Comparison of ENCODE assay signal across 1 cellular context in the genomic region with DNA sequence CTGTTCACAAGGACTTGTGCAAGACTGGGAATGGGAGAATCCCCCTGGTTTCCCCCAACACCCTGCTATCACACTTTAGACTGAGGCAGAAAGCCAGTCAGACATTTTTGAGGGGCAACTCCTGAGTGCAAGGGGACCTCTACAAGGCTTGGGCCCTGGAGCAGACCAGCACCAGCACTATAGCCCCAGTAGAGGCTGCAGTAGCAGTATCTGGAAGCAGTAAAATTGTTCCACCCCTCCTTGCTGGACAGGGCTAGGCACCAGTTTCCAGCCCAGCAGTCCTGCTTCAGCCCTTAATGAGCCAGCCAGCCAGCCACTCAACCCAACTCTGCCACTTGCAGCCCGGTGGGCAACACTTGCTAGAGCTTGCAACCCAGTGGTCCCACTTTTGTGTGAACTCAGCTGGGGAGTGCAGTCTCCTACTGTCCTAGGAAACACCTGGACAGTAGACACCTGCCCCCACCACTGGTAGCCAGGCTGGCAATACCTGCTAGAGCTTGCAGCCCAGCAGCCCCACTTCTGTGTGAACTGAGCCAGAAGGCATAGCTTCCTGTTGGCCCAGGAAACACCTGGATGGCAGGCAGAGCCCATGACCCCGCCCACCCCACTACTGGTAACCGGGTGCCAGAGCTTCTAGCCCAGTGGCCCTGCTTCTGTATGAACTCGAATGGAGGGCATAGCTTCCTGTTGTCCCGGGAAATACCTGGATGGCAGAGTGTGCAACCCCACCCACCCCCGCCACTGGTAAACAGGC.
TF ChIP-seq lines count a peak whose summit lies in the region.

No MANE protein-coding gene starts in this region.

TF ChIP-seq in K562, 482 proteins besides CTCF, POLR2A, EP300 and RAD21 (continued from another document):
- TF ChIP-seq, protein P1, sequence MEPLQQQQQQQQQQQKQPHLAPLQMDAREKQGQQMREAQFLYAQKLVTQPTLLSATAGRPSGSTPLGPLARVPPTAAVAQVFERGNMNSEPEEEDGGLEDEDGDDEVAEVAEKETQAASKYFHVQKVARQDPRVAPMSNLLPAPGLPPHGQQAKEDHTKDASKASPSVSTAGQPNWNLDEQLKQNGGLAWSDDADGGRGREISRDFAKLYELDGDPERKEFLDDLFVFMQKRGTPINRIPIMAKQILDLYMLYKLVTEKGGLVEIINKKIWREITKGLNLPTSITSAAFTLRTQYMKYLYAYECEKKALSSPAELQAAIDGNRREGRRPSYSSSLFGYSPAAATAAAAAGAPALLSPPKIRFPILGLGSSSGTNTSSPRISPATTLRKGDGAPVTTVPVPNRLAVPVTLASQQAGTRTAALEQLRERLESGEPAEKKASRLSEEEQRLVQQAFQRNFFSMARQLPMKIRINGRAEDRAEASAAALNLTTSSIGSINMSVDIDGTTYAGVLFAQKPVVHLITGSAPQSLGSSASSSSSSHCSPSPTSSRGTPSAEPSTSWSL (CRISPR knock-in tag; IDR thresholded peaks at IDR 0.05; ENCODE audit: borderline replicate concordance) = no peak
- TF ChIP-seq, protein P2, sequence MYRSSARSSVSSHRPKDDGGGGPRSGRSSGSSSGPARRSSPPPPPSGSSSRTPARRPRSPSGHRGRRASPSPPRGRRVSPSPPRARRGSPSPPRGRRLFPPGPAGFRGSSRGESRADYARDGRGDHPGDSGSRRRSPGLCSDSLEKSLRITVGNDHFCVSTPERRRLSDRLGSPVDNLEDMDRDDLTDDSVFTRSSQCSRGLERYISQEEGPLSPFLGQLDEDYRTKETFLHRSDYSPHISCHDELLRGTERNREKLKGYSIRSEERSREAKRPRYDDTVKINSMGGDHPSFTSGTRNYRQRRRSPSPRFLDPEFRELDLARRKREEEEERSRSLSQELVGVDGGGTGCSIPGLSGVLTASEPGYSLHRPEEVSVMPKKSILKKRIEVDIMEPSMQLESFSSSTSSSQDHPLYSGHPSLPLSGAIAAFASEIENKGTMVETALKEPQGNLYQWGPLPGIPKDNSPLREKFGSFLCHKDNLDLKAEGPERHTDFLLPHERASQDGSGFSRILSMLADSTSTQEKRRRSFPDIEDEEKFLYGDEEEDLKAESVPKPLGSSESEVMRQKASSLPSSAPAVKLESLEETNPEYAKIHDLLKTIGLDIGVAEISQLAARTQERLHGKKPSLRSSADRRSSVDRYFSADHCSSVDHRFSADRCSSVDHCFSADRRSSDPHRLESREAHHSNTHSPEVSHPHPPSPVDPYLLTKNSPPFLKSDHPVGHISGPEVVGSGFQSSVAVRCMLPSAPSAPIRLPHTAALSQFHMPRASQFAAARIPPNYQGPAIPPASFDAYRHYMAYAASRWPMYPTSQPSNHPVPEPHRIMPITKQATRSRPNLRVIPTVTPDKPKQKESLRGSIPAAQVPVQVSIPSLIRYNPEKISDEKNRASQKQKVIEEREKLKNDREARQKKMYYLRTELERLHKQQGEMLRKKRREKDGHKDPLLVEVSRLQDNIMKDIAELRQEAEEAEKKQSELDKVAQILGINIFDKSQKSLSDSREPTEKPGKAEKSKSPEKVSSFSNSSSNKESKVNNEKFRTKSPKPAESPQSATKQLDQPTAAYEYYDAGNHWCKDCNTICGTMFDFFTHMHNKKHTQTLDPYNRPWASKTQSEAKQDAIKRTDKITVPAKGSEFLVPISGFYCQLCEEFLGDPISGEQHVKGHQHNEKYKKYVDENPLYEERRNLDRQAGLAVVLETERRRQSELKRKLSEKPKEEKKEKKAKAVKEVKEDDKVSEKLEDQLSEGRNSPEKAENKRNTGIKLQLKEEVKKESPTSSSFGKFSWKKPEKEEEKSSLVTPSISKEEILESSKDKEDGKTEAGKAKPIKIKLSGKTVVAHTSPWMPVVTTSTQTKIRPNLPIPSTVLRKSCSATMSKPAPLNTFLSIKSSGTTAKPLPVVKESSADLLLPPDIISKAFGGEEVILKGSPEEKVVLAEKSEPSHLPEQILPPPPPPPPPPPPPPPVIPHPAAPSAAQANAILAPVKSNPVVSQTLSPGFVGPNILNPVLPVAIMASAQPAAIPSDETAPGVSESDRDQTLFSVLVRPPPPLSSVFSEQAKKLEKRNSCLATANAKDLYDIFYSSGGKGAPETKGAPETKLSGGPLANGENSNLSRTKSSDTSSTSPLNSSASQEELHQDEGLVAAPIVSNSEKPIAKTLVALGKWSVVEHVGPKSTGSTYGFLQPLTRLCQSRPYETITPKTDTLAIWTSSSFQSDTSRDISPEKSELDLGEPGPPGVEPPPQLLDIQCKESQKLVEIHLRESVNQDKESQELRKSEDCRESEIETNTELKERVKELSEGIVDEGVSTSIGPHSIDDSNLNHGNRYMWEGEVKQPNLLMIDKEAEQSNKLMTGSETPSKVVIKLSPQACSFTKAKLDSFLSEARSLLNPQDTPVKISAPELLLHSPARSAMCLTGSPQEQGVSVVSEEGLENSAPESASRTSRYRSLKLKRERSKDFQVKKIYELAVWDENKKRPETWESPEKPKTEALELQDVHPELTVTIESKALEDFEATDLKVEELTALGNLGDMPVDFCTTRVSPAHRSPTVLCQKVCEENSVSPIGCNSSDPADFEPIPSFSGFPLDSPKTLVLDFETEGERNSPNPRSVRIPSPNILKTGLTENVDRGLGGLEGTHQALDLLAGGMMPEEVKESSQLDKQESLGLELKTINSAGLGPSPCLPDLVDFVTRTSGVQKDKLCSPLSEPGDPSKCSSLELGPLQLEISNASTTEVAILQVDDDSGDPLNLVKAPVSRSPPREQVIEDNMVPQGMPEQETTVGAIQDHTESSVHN (IDR thresholded peaks at IDR 0.05; ENCODE audit: borderline replicate concordance in 1 of 2, low read depth in 1 of 2) = no peak
- TF ChIP-seq, protein P3, sequence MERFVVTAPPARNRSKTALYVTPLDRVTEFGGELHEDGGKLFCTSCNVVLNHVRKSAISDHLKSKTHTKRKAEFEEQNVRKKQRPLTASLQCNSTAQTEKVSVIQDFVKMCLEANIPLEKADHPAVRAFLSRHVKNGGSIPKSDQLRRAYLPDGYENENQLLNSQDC (CRISPR knock-in tag; IDR thresholded peaks at IDR 0.05) = no peak
- TF ChIP-seq POLR3G (IDR thresholded peaks at IDR 0.05; ENCODE audit: extremely low read depth, insufficient read length, insufficient replicate concordance) (no peak), ZNF280B (CRISPR knock-in tag; IDR thresholded peaks at IDR 0.05) (no peak), ZNF398 (CRISPR knock-in tag; IDR thresholded peaks at IDR 0.05) (no peak), ZNF830 (CRISPR knock-in tag; IDR thresholded peaks at IDR 0.05) (no peak), BMI1 (IDR thresholded peaks at IDR 0.05; ENCODE audit: low read length) (no peak), ADNP (tag; IDR thresholded peaks at IDR 0.05) (no peak), CREM (IDR thresholded peaks at IDR 0.05; ENCODE audit: low read depth) (no peak), KDM1A (IDR thresholded peaks at IDR 0.05) (no peak), RAD51 (IDR thresholded peaks at IDR 0.05; ENCODE audit: borderline replicate concordance, low read depth) (no peak), ZNF449 (CRISPR knock-in tag; IDR thresholded peaks at IDR 0.05) (no peak), DMBX1 (CRISPR knock-in tag; IDR thresholded peaks at IDR 0.05; ENCODE audit: borderline replicate concordance) (no peak)
- TF ChIP-seq, protein P4, sequence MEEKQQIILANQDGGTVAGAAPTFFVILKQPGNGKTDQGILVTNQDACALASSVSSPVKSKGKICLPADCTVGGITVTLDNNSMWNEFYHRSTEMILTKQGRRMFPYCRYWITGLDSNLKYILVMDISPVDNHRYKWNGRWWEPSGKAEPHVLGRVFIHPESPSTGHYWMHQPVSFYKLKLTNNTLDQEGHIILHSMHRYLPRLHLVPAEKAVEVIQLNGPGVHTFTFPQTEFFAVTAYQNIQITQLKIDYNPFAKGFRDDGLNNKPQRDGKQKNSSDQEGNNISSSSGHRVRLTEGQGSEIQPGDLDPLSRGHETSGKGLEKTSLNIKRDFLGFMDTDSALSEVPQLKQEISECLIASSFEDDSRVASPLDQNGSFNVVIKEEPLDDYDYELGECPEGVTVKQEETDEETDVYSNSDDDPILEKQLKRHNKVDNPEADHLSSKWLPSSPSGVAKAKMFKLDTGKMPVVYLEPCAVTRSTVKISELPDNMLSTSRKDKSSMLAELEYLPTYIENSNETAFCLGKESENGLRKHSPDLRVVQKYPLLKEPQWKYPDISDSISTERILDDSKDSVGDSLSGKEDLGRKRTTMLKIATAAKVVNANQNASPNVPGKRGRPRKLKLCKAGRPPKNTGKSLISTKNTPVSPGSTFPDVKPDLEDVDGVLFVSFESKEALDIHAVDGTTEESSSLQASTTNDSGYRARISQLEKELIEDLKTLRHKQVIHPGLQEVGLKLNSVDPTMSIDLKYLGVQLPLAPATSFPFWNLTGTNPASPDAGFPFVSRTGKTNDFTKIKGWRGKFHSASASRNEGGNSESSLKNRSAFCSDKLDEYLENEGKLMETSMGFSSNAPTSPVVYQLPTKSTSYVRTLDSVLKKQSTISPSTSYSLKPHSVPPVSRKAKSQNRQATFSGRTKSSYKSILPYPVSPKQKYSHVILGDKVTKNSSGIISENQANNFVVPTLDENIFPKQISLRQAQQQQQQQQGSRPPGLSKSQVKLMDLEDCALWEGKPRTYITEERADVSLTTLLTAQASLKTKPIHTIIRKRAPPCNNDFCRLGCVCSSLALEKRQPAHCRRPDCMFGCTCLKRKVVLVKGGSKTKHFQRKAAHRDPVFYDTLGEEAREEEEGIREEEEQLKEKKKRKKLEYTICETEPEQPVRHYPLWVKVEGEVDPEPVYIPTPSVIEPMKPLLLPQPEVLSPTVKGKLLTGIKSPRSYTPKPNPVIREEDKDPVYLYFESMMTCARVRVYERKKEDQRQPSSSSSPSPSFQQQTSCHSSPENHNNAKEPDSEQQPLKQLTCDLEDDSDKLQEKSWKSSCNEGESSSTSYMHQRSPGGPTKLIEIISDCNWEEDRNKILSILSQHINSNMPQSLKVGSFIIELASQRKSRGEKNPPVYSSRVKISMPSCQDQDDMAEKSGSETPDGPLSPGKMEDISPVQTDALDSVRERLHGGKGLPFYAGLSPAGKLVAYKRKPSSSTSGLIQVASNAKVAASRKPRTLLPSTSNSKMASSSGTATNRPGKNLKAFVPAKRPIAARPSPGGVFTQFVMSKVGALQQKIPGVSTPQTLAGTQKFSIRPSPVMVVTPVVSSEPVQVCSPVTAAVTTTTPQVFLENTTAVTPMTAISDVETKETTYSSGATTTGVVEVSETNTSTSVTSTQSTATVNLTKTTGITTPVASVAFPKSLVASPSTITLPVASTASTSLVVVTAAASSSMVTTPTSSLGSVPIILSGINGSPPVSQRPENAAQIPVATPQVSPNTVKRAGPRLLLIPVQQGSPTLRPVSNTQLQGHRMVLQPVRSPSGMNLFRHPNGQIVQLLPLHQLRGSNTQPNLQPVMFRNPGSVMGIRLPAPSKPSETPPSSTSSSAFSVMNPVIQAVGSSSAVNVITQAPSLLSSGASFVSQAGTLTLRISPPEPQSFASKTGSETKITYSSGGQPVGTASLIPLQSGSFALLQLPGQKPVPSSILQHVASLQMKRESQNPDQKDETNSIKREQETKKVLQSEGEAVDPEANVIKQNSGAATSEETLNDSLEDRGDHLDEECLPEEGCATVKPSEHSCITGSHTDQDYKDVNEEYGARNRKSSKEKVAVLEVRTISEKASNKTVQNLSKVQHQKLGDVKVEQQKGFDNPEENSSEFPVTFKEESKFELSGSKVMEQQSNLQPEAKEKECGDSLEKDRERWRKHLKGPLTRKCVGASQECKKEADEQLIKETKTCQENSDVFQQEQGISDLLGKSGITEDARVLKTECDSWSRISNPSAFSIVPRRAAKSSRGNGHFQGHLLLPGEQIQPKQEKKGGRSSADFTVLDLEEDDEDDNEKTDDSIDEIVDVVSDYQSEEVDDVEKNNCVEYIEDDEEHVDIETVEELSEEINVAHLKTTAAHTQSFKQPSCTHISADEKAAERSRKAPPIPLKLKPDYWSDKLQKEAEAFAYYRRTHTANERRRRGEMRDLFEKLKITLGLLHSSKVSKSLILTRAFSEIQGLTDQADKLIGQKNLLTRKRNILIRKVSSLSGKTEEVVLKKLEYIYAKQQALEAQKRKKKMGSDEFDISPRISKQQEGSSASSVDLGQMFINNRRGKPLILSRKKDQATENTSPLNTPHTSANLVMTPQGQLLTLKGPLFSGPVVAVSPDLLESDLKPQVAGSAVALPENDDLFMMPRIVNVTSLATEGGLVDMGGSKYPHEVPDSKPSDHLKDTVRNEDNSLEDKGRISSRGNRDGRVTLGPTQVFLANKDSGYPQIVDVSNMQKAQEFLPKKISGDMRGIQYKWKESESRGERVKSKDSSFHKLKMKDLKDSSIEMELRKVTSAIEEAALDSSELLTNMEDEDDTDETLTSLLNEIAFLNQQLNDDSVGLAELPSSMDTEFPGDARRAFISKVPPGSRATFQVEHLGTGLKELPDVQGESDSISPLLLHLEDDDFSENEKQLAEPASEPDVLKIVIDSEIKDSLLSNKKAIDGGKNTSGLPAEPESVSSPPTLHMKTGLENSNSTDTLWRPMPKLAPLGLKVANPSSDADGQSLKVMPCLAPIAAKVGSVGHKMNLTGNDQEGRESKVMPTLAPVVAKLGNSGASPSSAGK (IDR thresholded peaks at IDR 0.05) = no peak
TF ChIP-seq in K562: peak in this region for 0.
